Comparison of ENCODE assay signal across 10 cellular contexts in the genomic region with DNA sequence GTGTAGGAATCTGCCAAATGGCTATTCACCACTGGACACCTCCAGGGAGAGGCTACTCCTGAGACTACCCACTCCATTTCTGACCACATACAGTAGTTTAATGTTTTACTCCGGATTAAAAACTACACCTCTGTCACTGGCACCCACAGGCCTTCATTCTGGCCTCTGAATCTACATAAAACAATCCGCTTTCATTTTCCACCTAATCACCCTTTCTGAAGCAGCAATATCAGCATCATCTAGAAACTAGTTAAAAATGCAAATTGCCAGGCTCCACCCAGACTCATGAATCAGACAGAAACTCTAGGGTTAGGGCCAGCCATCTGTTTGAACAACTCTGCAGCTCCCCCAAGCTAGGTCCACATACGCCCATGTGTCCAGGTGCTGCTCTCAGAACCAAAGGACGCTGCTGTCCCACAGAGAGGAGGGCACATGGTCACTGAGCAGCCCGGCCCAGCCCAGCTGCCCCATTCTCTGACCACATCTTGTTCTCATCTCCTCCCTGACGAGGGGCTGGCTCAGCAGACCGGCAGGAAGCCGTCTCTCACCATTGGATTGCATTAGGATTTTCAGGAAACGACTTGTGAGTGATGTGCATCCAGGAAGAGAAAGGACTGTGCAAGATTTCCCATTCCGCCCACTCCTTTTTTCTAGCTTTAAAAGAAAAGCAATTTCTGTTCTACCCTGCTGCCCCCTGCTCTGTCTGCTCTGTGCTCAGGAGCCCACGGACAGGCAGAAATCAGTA. TPM values are rescaled to one million over a fixed set of nuclear protein-coding genes. Genes with fewer than 3 reads are reported as not detected.
DNase-seq lines count a peak whose midpoint lies in the region; ATAC-seq, FAIRE-seq and TF ChIP-seq lines count a peak whose summit lies in the region.
"Had no signal": no experiment of that assay in that cellular context is flagged by ENCODE, and none has a peak within 500 bp of the region (broad histone marks: within the 10 kb centered on the region; RNA-seq: fewer than 3 reads in every experiment).

No MANE protein-coding gene starts in this region.

- no peaks in the 10 kb centered on the region for H3K36me3 ChIP-seq in kidney (ENCODE audit: control insufficient read depth in 1 of 2, insufficient read depth in 2 of 2, low read length in 2 of 2)

- peak overlapping the region; percentile 59 to 81 for H3K27ac ChIP-seq in kidney (ENCODE audit: low read depth in 2 of 2, low read length in 2 of 2)
- H3K27ac ChIP-seq: HL-60 had no signal

- peaks cover 7 to 16% of the 10 kb centered on the region in 2 donors for H3K4me1 ChIP-seq in kidney (ENCODE audit: control insufficient read depth in 1 of 2, insufficient read depth in 1 of 2, low read depth in 1 of 2, low read length in 2 of 2)

- peaks cover 4 to 33% of the 10 kb centered on the region in 2 donors for H3K36me3 Mint-ChIP-seq in activated naive CD4-positive, alpha-beta T cell treated with anti-CD3 and anti-CD28 coated beads, Interleukin-2, amount 50 U/mL, for 72 hours
- H3K36me3 Mint-ChIP-seq: immature natural killer cell had no signal

- TF ChIP-seq CTCF in kidney (IDR thresholded peaks at IDR 0.05; ENCODE audit: borderline replicate concordance, extremely low read depth, insufficient read depth): no peak

- peak overlapping the region; percentile 54; the same call in 1 of the 2 replicates for H3K4me3 ChIP-seq in GM08714 (ENCODE audit: low read length)
- H3K4me3 ChIP-seq in kidney (ENCODE audit: low read length in 2 of 2): no peak overlapping the region

- peak; percentile 96 for ATAC-seq in GM21723 (IDR thresholded peaks at IDR 0.05; ENCODE audit: unreplicated experiment)
- ATAC-seq in activated naive CD4-positive, alpha-beta T cell treated with anti-CD3 and anti-CD28 coated beads, Interleukin-2, amount 50 U/mL, for 72 hours: peak; percentile 91 to 92

- intact Hi-C loops in kidney (cut with DNase I): no loop called here

- H3K9me3 ChIP-seq in kidney (ENCODE audit: control insufficient read depth in 1 of 2, low read length in 2 of 2): no peaks in the 10 kb centered on the region

- FAIRE-seq in kidney (lab: Jason Lieb, UNC): no peak

- H3K9ac ChIP-seq in kidney (ENCODE audit: low read length in 2 of 2): no peak overlapping the region

- H3K27ac Mint-ChIP-seq in activated naive CD4-positive, alpha-beta T cell treated with anti-CD3 and anti-CD28 coated beads, Interleukin-2, amount 50 U/mL, for 72 hours: peak overlapping the region; percentile 65 to 82

- H3K9me3 Mint-ChIP-seq in activated naive CD4-positive, alpha-beta T cell treated with anti-CD3 and anti-CD28 coated beads, Interleukin-2, amount 50 U/mL, for 72 hours: no peaks in the 10 kb centered on the region
- H3K9me3 Mint-ChIP-seq: immature natural killer cell had no signal

- peak; percentile 60 to 84 for DNase-seq in NCI-H526 (lab: John Stamatoyannopoulos, UW)
- DNase-seq in activated naive CD4-positive, alpha-beta T cell treated with anti-CD3 and anti-CD28 coated beads, Interleukin-2, amount 50 U/mL, for 72 hours (ENCODE audit: low spot score in 2 of 2): peak; percentile 48 to 57
- peak; percentile 84 for DNase-seq in kidney
- peak; percentile 19 to 49 (median 30) for DNase-seq in stimulated activated CD4-positive, alpha-beta T cell treated with anti-CD3 and anti-CD28 coated beads, TNF-alpha, amount 100 ng/mL, for 48 hours (ENCODE audit: low read depth in 3 of 3)
- no peak for DNase-seq in anterior cingulate cortex (lab: John Stamatoyannopoulos, UW)
- no peak for DNase-seq in NCI-H82 treated with DMSO at 0.1 percent for 48 hours (lab: John Stamatoyannopoulos, UW; ENCODE audit: unreplicated experiment)

RNA-seq across cellular contexts. Expression of a gene that starts 34.7 kb away (rescaled TPM):
- total RNA-seq in activated naive CD4-positive, alpha-beta T cell treated with anti-CD3 and anti-CD28 coated beads, Interleukin-2, amount 50 U/mL, for 72 hours: 10 to 100 TPM in 1 of 2 donors, 1 to 10 TPM in 1; 9.5 to 85.9 TPM
- 9.2 TPM for total RNA-seq in kidney
- polyA plus RNA-seq in kidney (ENCODE audit: insufficient read depth, low read depth, low replicate concordance): 0.88 TPM

Comparison
In these comparisons a context has a peak if more than half of its experiments do, and no peak if none do; other contexts are left out.
1. DNase-seq: peak in NCI-H526 (2 of 2), activated naive CD4-positive, alpha-beta T cell treated with anti-CD3 and anti-CD28 coated beads, Interleukin-2, amount 50 U/mL, for 72 hours (2 of 2), kidney (single experiment) and stimulated activated CD4-positive, alpha-beta T cell treated with anti-CD3 and anti-CD28 coated beads, TNF-alpha, amount 100 ng/mL, for 48 hours (3 of 3); none in anterior cingulate cortex (0 of 58) and NCI-H82 treated with DMSO at 0.1 percent for 48 hours (single experiment).